ENCODE assay signal across 15 cellular contexts in the genomic region with DNA sequence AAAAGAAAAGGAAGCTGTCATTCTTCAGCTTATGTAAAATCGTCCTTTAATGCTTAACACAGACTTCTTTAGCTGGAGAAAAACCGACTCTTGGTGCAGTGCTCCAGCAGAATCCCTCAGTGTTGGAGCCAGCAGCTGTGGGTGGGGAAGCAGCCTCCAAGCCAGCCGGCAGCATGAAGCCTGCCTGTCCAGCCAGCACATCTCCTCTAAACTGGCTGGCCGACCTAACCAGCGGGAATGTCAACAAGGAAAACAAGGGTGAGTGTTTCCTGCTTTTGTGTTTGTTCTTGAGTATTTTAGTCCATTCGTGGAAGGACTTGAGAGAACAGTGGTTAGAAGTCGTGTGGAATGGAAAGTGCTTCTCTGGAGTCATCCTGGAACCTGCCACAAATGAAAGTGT. TPM values are rescaled to one million over a fixed set of nuclear protein-coding genes. Genes with fewer than 3 reads are reported as not detected.
DNase-seq lines count a peak whose midpoint lies in the region; ATAC-seq, FAIRE-seq and TF ChIP-seq lines count a peak whose summit lies in the region.
"Had no signal": no experiment of that assay in that cellular context is flagged by ENCODE, and none has a peak within 500 bp of the region (broad histone marks: within the 10 kb centered on the region; RNA-seq: fewer than 3 reads in every experiment).

No MANE protein-coding gene starts in this region.

- peaks cover 18% of the 10 kb centered on the region for H3K4me1 Mint-ChIP-seq in T-helper 17 cell

- ATAC-seq in T-helper 17 cell: no peak
- peak; percentile 57 to 69 (median 58) for ATAC-seq in heart left ventricle
- ATAC-seq in pancreas: peak in 3 of 4 donors; percentile 40 to 61 (median 60)
- ATAC-seq: natural killer cell had no signal

- DNase-seq in AG08396 (ENCODE audit: low spot score) (peak; percentile 22), T-helper 17 cell (no peak), heart left ventricle (peak; percentile 12 to 65 (median 35)), pancreas (no peak), NCI-H2081 (lab: John Stamatoyannopoulos, UW) (no peak), osteoblast (ENCODE audit: insufficient read length, low spot score, missing footprints) (no peak), NCI-H446 (lab: John Stamatoyannopoulos, UW) (no peak), suprapubic skin (ENCODE audit: low spot score in 2 of 2) (no peak)
- DNase-seq: KG1, natural killer cell, NCI-H1417, NCI-H524, Peyer's patch had no signal

- H3K36me3 Mint-ChIP-seq in T-helper 17 cell (ENCODE audit: low read depth): peaks cover 10% of the 10 kb centered on the region

- H3K27ac ChIP-seq in heart left ventricle: peak overlapping the region in 5 of 12 donors; percentile 9 to 62 (median 18)
- H3K27ac ChIP-seq in pancreas: peak overlapping the region in 1 of 4 donors; percentile 5
- no peak overlapping the region for H3K27ac ChIP-seq in osteoblast (ENCODE audit: low read depth, low read length)
- no peak overlapping the region for H3K27ac ChIP-seq in suprapubic skin
- H3K27ac ChIP-seq: Peyer's patch had no signal

- no peaks in the 10 kb centered on the region for H3K27me3 Mint-ChIP-seq in T-helper 17 cell

- H3K4me1 ChIP-seq in heart left ventricle: peaks cover 3 to 60% (median 27%) of the 10 kb centered on the region in 12 donors
- peaks cover 11 to 16% (median 11%) of the 10 kb centered on the region in 3 donors for H3K4me1 ChIP-seq in pancreas
- H3K4me1 ChIP-seq in osteoblast (ENCODE audit: insufficient read depth, low read length): peaks cover 27% of the 10 kb centered on the region
- H3K4me1 ChIP-seq in suprapubic skin: peaks cover 18% of the 10 kb centered on the region

- no peak overlapping the region for H3K4me3 Mint-ChIP-seq in T-helper 17 cell
- H3K4me3 Mint-ChIP-seq: natural killer cell had no signal

- 43 to 56% (median 47%) methylated on average over 7 of the region's 7 CpGs for WGBS in heart left ventricle, 4 donors
- 36% methylated on average over 7 of the region's 7 CpGs for WGBS in pancreas, 2 donors
- WGBS in suprapubic skin: 50% methylated on average over 7 of the region's 7 CpGs

- intact Hi-C loops in heart left ventricle (cut with DNase I): loop anchor here in 1 of 10 donors (10.0 kb wide), 1 partner anchor 145 kb away; a partner anchor contains a TSS
- intact Hi-C loops in pancreas (cut with DNase I): no loop called here

- H3K4me3 ChIP-seq in heart left ventricle (no peak overlapping the region), pancreas (no peak overlapping the region), osteoblast (ENCODE audit: insufficient read depth, low read length) (no peak overlapping the region), suprapubic skin (no peak overlapping the region)
- H3K4me3 ChIP-seq: Peyer's patch had no signal

- H3K4me2 ChIP-seq in osteoblast (ENCODE audit: insufficient read depth, low read length): no peak overlapping the region

- no peaks in the 10 kb centered on the region for H3K79me2 ChIP-seq in osteoblast (ENCODE audit: insufficient read depth, low read length)

- H3K9me3 ChIP-seq in T-helper 17 cell (ENCODE audit: control insufficient read depth, low read length, poor library complexity, severe bottlenecking) (no peaks in the 10 kb centered on the region), heart left ventricle (no peaks in the 10 kb centered on the region), pancreas (no peaks in the 10 kb centered on the region), osteoblast (ENCODE audit: low read depth, low read length) (no peaks in the 10 kb centered on the region), suprapubic skin (no peaks in the 10 kb centered on the region)
- H3K9me3 ChIP-seq: Peyer's patch had no signal

- H4K20me1 ChIP-seq in osteoblast (ENCODE audit: insufficient read depth, low read length): peaks cover 12% of the 10 kb centered on the region

- TF ChIP-seq EP300 in suprapubic skin (IDR thresholded peaks at IDR 0.05): no peak

- TF ChIP-seq CTCF in heart left ventricle (IDR thresholded peaks at IDR 0.05): no peak
- TF ChIP-seq CTCF in pancreas (IDR thresholded peaks at IDR 0.05): no peak
- no peak for TF ChIP-seq CTCF in osteoblast (IDR thresholded peaks at IDR 0.05; ENCODE audit: extremely low read depth, low read depth, low read length)
- TF ChIP-seq CTCF in suprapubic skin (IDR thresholded peaks at IDR 0.05): no peak

- TF ChIP-seq POLR2A in heart left ventricle (IDR thresholded peaks at IDR 0.05) (no peak), suprapubic skin (IDR thresholded peaks at IDR 0.05) (no peak)

- no peak for FAIRE-seq in pancreas (lab: Jason Lieb, UNC)
- FAIRE-seq: frontal cortex, islet of Langerhans had no signal

- H2AFZ ChIP-seq in osteoblast (ENCODE audit: low read length): no peak overlapping the region

- peaks cover 0 to 100% (median 100%) of the 10 kb centered on the region in 9 donors for H3K36me3 ChIP-seq in heart left ventricle
- peaks cover 2 to 62% (median 32%) of the 10 kb centered on the region in 3 donors for H3K36me3 ChIP-seq in pancreas
- H3K36me3 ChIP-seq in osteoblast (ENCODE audit: insufficient read depth, low read length): peaks cover 72% of the 10 kb centered on the region
- H3K36me3 ChIP-seq in suprapubic skin: peaks cover 95% of the 10 kb centered on the region

- H3K27me3 ChIP-seq in heart left ventricle (no peaks in the 10 kb centered on the region), pancreas (no peaks in the 10 kb centered on the region), osteoblast (ENCODE audit: insufficient read depth, low read length) (no peaks in the 10 kb centered on the region), suprapubic skin (no peaks in the 10 kb centered on the region)
- H3K27me3 ChIP-seq: Peyer's patch had no signal

- H3K27ac Mint-ChIP-seq in T-helper 17 cell: peak overlapping the region; percentile 47

RNA-seq across cellular contexts. Expression of a gene that starts 38.9 kb away (rescaled TPM):
- total RNA-seq in T-helper 17 cell (100 to 1,000 TPM; 156 to 161 TPM), heart left ventricle (10 to 100 TPM; 17.7 to 44.0 (median 35.4) TPM), pancreas (10 to 100 TPM; 21.6 to 35.4 (median 28.3) TPM), osteoblast (28.9 and 36.9 TPM in 2 replicates), suprapubic skin (100 to 1,000 TPM in 1 of 4 donors, 10 to 100 TPM in 3; 42.9 to 153 (median 64.9) TPM)
- polyA plus RNA-seq in heart left ventricle (10 to 100 TPM; 13.5 to 25.4 TPM), pancreas (10 to 100 TPM; 15.4 to 23.0 TPM)

Comparison
In these comparisons a context has a peak if more than half of its experiments do, and no peak if none do; other contexts are left out.
1. DNase-seq: peak in AG08396 (single experiment) and heart left ventricle (5 of 5); none in T-helper 17 cell (0 of 3), pancreas (0 of 6), NCI-H2081 (0 of 2), osteoblast (single experiment), NCI-H446 (0 of 2) and suprapubic skin (0 of 2).